Comparison of ENCODE assay signal across 8 cellular contexts in genomic region chr13:45331981-45332830, GRCh38. TPM values are rescaled to one million over a fixed set of nuclear protein-coding genes. Genes with fewer than 3 reads are reported as not detected.
A peak's percentile ranks its signal among the peaks of the same experiment; 100 is the strongest.
DNase-seq lines count a peak whose midpoint lies in the region; ATAC-seq, FAIRE-seq and TF ChIP-seq lines count a peak whose summit lies in the region.

No MANE protein-coding gene starts in this region.

- peaks cover 48% of the 10 kb centered on the region for H3K36me3 Mint-ChIP-seq in activated T-helper 17 cell treated with anti-CD3 and anti-CD28 coated beads, Interleukin-2, amount 50 U/mL, for 72 hours (ENCODE audit: low read depth)

- H3K9me2 ChIP-seq in PC-3 (replicated peaks; ENCODE audit: low read length), result no peaks in the 10 kb centered on the region

- H3K4me3 Mint-ChIP-seq in activated T-helper 17 cell treated with anti-CD3 and anti-CD28 coated beads, Interleukin-2, amount 50 U/mL, for 72 hours, result no peak overlapping the region

- H3F3A ChIP-seq in PC-3 (ENCODE audit: low read length, unreplicated experiment), result peaks cover 24% of the 10 kb centered on the region

- H3K4me1 Mint-ChIP-seq in activated T-helper 17 cell treated with anti-CD3 and anti-CD28 coated beads, Interleukin-2, amount 50 U/mL, for 72 hours, result peaks cover 52% of the 10 kb centered on the region

- H3K27me3 ChIP-seq in PC-3 (ENCODE audit: low read length) (no peaks in the 10 kb centered on the region), pancreas (no peaks in the 10 kb centered on the region)

- H3K4me3 ChIP-seq in PC-3 (ENCODE audit: low read length) (no peak overlapping the region), epithelial cell of esophagus (ENCODE audit: low read length) (no peak overlapping the region), pancreas (no peak overlapping the region)

- peaks cover 12% of the 10 kb centered on the region for H3K79me2 ChIP-seq in PC-3 (ENCODE audit: low read length)

- WGBS in pancreas, 2 donors, result 81 to 83% methylated on average over 4 of the region's 4 CpGs

- H3K4me1 ChIP-seq in PC-3 (ENCODE audit: insufficient read depth, low read length) (peaks cover 58% of the 10 kb centered on the region), pancreas (peaks cover 2 to 50% (median 13%) of the 10 kb centered on the region in 3 donors)

- no peak for FAIRE-seq in pancreas (lab: Jason Lieb, UNC)

- CTCF ChIA-PET in PC-3 (lab: Charles Lee), result no interaction called here

- H3K27ac Mint-ChIP-seq in activated T-helper 17 cell treated with anti-CD3 and anti-CD28 coated beads, Interleukin-2, amount 50 U/mL, for 72 hours, result no peak overlapping the region

- no peak for TF ChIP-seq CTCF in PC-3 (conservative IDR thresholded peaks at IDR 0.05; ENCODE audit: low read depth, low read length)
- TF ChIP-seq CTCF in epithelial cell of esophagus (IDR thresholded peaks at IDR 0.05; ENCODE audit: insufficient read depth, low read depth, low read length, missing control alignments), result no peak
- TF ChIP-seq CTCF in pancreas (IDR thresholded peaks at IDR 0.05), result no peak

- intact Hi-C loops in PC-3 (cut with micrococcal nuclease) (no loop called here), pancreas (cut with DNase I) (no loop called here)

- no peak overlapping the region for H2AFZ ChIP-seq in PC-3 (ENCODE audit: low read length)

- DNase-seq in ELR (ENCODE audit: low read depth) (peak; percentile 87), PC-3 (peak; percentile 76), epithelial cell of esophagus (ENCODE audit: low read depth) (peak; percentile 86), pancreas (no peak)
- no peak for DNase-seq in stimulated activated CD4-positive, alpha-beta T cell treated with anti-CD3 and anti-CD28 coated beads, Interleukin-2, amount 100 ng/mL, for 48 hours
- DNase-seq in activated CD8-positive, alpha-beta memory T cell treated with anti-CD3 and anti-CD28 coated beads for 24 hours, result no peak

- no peaks in the 10 kb centered on the region for H3K27me3 Mint-ChIP-seq in activated T-helper 17 cell treated with anti-CD3 and anti-CD28 coated beads, Interleukin-2, amount 50 U/mL, for 72 hours

- H3K9ac ChIP-seq in PC-3 (ENCODE audit: low read length), result no peak overlapping the region

- H4K20me1 ChIP-seq in PC-3 (ENCODE audit: low read length), result peaks cover 32% of the 10 kb centered on the region

- peak overlapping the region; percentile 71 for H3K27ac ChIP-seq in PC-3 (ENCODE audit: low read length)
- no peak overlapping the region for H3K27ac ChIP-seq in pancreas

- H3K9me3 ChIP-seq in PC-3 (ENCODE audit: low read length), result no peaks in the 10 kb centered on the region
- H3K9me3 ChIP-seq in pancreas, result no peaks in the 10 kb centered on the region

- no TSS peak for BruUV-seq in PC-3 (replicated peaks; lab: Mats Ljungman, UMichigan)

- H3K4me2 ChIP-seq in PC-3 (ENCODE audit: low read length), result peak overlapping the region; percentile 14; the same call in 1 of the 2 replicates

- no peaks in the 10 kb centered on the region for H3K9me3 Mint-ChIP-seq in activated T-helper 17 cell treated with anti-CD3 and anti-CD28 coated beads, Interleukin-2, amount 50 U/mL, for 72 hours

- ATAC-seq in PC-3 (peak; percentile 58), pancreas (peak in 3 of 4 donors; percentile 7 to 39 (median 11)), HG02981 (IDR thresholded peaks at IDR 0.05; ENCODE audit: unreplicated experiment) (no peak)
- no peak for ATAC-seq in activated T-helper 17 cell treated with anti-CD3 and anti-CD28 coated beads, Interleukin-2, amount 50 U/mL, for 72 hours (replicated peaks)

- POLR2A ChIA-PET in PC-3 (lab: Charles Lee; ENCODE audit: unreplicated experiment), result interaction anchor here (0.5 to 1.1 kb wide), 4 partner anchors 10 to 584 kb away, joined by 8 to 20 read pairs (median 12); partner anchors contain the start of gene SLC25A30

- H3K36me3 ChIP-seq in PC-3 (ENCODE audit: low read depth, low read length), result peaks cover 14% of the 10 kb centered on the region
- peaks cover 3 to 22% (median 10%) of the 10 kb centered on the region in 3 donors for H3K36me3 ChIP-seq in pancreas

RNA-seq across cellular contexts. Expression of gene TPT1, which starts 8.8 kb away (rescaled TPM):
- 948 and 982 TPM in 2 replicates for total RNA-seq in PC-3 (2014; rRNA removed)
- total RNA-seq in pancreas, result 1,000 to 10,000 TPM; 2,995 to 3,873 (median 3,563) TPM
- polyA plus RNA-seq in pancreas, result 1,000 to 10,000 TPM; 3,587 to 4,358 TPM
- total RNA-seq in activated T-helper 17 cell treated with anti-CD3 and anti-CD28 coated beads, Interleukin-2, amount 50 U/mL, for 72 hours, result 1,000 to 10,000 TPM; 3,139 to 4,606 TPM

Comparison
In these comparisons a context has a peak if more than half of its experiments do, and no peak if none do; other contexts are left out.
1. DNase-seq: peak in ELR (single experiment), PC-3 (single experiment) and epithelial cell of esophagus (single experiment); none in pancreas (0 of 6), stimulated activated CD4-positive, alpha-beta T cell treated with anti-CD3 and anti-CD28 coated beads, Interleukin-2, amount 100 ng/mL, for 48 hours (0 of 2) and activated CD8-positive, alpha-beta memory T cell treated with anti-CD3 and anti-CD28 coated beads for 24 hours (single experiment).
2. ATAC-seq: peak in PC-3 (single experiment) and pancreas (3 of 4); none in HG02981 (single experiment) and activated T-helper 17 cell treated with anti-CD3 and anti-CD28 coated beads, Interleukin-2, amount 50 U/mL, for 72 hours (single experiment).